Comparison of ENCODE assay signal across 1 cellular context in the genomic region with DNA sequence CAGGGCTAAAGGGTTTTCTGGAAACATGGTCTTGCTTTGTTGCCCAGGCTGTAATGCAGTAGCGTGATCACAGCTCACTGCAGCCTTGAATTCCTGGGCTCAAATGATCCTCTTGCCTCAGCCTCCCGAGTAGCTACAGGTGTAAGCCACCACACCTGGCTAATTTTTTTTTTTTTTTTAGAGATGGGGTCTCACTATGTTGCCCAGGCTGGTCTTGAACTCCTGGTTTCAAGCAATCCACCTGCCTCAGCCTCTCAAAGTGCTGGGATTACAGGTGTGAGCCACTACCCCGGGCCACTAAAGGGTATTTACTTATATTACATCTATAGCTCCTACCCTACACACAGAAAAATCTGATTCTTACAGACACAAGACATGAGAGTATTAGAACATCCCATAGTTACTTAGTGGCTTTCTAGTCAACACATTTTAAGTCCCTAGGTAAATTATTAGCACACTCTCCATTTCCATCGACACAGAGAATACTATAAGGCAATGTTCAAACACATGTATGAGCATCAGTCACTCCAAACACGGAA.
TF ChIP-seq lines count a peak whose summit lies in the region.

No MANE protein-coding gene starts in this region.

TF ChIP-seq in IMR-90, 13 proteins besides CTCF, POLR2A, EP300 and RAD21:
- TF ChIP-seq, protein P1, sequence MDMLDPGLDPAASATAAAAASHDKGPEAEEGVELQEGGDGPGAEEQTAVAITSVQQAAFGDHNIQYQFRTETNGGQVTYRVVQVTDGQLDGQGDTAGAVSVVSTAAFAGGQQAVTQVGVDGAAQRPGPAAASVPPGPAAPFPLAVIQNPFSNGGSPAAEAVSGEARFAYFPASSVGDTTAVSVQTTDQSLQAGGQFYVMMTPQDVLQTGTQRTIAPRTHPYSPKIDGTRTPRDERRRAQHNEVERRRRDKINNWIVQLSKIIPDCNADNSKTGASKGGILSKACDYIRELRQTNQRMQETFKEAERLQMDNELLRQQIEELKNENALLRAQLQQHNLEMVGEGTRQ (IDR thresholded peaks at IDR 0.05; ENCODE audit: low read depth, low read length), result no peak
- TF ChIP-seq RCOR1 (IDR thresholded peaks at IDR 0.05; ENCODE audit: insufficient replicate concordance, low read length) (no peak), SMC3 (IDR thresholded peaks at IDR 0.05; ENCODE audit: low read depth, low read length) (no peak), MAZ (IDR thresholded peaks at IDR 0.05; ENCODE audit: borderline replicate concordance, low read depth, low read length) (no peak), NFE2L2 (IDR thresholded peaks at IDR 0.05; ENCODE audit: low read depth, low read length) (no peak), MXI1 (IDR thresholded peaks at IDR 0.05; ENCODE audit: borderline replicate concordance, low read depth, low read length) (no peak), FOS (IDR thresholded peaks at IDR 0.05; ENCODE audit: low read depth, low read length) (no peak), CHD1 (IDR thresholded peaks at IDR 0.05; ENCODE audit: low read depth, low read length) (no peak), BHLHE40 (IDR thresholded peaks at IDR 0.05; ENCODE audit: low read depth, low read length) (no peak), MAFK (IDR thresholded peaks at IDR 0.05; ENCODE audit: low read depth, low read length) (no peak), CEBPB (IDR thresholded peaks at IDR 0.05; ENCODE audit: low read depth, low read length) (no peak), RFX5 (IDR thresholded peaks at IDR 0.05; ENCODE audit: low read depth, low read length) (no peak)
- TF ChIP-seq, protein P2, sequence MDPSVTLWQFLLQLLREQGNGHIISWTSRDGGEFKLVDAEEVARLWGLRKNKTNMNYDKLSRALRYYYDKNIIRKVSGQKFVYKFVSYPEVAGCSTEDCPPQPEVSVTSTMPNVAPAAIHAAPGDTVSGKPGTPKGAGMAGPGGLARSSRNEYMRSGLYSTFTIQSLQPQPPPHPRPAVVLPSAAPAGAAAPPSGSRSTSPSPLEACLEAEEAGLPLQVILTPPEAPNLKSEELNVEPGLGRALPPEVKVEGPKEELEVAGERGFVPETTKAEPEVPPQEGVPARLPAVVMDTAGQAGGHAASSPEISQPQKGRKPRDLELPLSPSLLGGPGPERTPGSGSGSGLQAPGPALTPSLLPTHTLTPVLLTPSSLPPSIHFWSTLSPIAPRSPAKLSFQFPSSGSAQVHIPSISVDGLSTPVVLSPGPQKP (IDR thresholded peaks at IDR 0.05; ENCODE audit: borderline replicate concordance, low read depth, low read length), result no peak
TF ChIP-seq in IMR-90: peak in this region for 0.
